Comparison of ENCODE assay signal across 1 cellular context in the genomic region with DNA sequence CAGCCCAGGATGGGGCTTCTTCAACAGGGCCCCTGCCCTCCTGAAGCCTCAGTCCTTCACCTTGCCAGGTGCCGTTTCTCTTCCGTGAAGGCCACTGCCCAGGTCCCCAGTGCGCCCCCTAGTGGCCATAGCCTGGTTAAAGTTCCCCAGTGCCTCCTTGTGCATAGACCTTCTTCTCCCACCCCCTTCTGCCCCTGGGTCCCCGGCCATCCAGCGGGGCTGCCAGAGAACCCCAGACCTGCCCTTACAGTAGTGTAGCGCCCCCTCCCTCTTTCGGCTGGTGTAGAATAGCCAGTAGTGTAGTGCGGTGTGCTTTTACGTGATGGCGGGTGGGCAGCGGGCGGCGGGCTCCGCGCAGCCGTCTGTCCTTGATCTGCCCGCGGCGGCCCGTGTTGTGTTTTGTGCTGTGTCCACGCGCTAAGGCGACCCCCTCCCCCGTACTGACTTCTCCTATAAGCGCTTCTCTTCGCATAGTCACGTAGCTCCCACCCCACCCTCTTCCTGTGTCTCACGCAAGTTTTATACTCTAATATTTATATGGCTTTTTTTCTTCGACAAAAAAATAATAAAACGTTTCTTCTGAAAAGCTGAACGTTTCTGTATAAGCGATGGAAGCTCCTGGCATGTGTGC.
TF ChIP-seq lines count a peak whose summit lies in the region.

No MANE protein-coding gene starts in this region.

TF ChIP-seq in liver, 16 proteins besides CTCF, POLR2A, EP300 and RAD21 (continued from another document):
- no peak for TF ChIP-seq TAF1 (conservative IDR thresholded peaks at IDR 0.05)
- TF ChIP-seq, protein P1, sequence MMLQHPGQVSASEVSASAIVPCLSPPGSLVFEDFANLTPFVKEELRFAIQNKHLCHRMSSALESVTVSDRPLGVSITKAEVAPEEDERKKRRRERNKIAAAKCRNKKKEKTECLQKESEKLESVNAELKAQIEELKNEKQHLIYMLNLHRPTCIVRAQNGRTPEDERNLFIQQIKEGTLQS (IDR thresholded peaks at IDR 0.05), result no peak
